8 cellular contexts compared by ENCODE assay signal in the genomic region with DNA sequence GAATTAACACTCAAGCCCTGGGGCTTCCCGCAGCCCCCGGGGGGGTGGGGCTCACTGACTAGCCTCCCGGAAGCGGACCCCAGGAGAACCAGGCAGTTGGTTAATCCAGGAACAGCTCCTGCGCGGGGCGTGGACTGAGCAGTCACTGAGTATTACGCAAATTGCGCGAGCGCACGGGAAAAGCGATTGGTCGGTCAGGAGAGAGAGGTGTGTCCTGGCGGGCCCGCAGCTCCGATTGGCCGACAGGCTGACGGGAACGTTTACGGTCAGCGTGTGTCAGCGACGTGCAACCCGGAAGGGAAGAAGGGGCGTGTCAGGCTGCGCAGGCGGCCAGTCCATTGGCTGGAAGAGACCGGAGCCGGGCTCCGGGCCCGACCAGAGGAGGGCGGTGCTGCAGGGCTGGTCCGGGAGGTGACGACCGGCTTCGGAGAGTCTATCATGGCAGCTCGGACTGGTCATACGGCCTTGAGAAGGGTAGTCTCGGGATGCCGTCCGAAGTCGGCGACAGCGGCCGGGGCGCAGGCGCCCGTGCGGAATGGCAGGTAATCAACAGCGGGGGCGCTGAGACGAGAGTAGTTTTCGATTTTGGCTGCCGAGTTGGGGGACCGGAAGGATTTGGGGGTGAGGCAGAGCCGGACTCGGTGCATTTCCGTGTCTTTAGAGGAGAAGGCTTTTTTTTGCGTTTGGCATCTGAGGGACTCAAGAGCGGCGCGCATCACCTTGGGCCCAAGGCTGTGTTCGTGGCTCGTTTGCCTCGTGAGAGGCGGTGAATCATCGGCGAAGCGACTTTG. TPM values are rescaled to one million over a fixed set of nuclear protein-coding genes. Genes with fewer than 3 reads are reported as not detected.
DNase-seq lines count a peak whose midpoint lies in the region; ATAC-seq, FAIRE-seq and TF ChIP-seq lines count a peak whose summit lies in the region.

A gene (plus strand): TSS at position 430 of the 791 bp plus-strand sequence. CDS start 9 bp downstream, at position 439.

- peak; percentile 99 for FAIRE-seq in GM12892 (lab: Jason Lieb, UNC)

- H3K27me3 ChIP-seq in adrenal gland (no peaks in the 10 kb centered on the region), heart left ventricle (no peaks in the 10 kb centered on the region)

- peak in 2 of 6 experiments; percentile 21 to 26 for TF ChIP-seq CTCF in adrenal gland (IDR thresholded peaks at IDR 0.05)
- peak in 11 of 12 donors; percentile 6 to 71 (median 42) for TF ChIP-seq CTCF in heart left ventricle (IDR thresholded peaks at IDR 0.05)
- TF ChIP-seq CTCF in type B pancreatic cell (conservative IDR thresholded peaks at IDR 0.05): peak; percentile 27

- peak within 1 kb of the TSS; percentile 53 to 86 (median 74) for H3K4me3 ChIP-seq in adrenal gland
- H3K4me3 ChIP-seq in heart left ventricle: peak within 1 kb of the TSS; percentile 44 to 98 (median 78)

- intact Hi-C loops in adrenal gland (cut with DNase I): no loop called here
- intact Hi-C loops in heart left ventricle (cut with DNase I): loop anchor here in 9 of 10 donors (1.0 to 10.0 kb wide), 9 partner anchors 17 to 251 kb away; a partner anchor contains a TSS

- H3K4me3 Mint-ChIP-seq in type B pancreatic cell: peak within 1 kb of the TSS; percentile 100

- H3K9me3 ChIP-seq in adrenal gland (replicated peaks in 1 of 3) (no peaks in the 10 kb centered on the region), heart left ventricle (no peaks in the 10 kb centered on the region)

- no peaks in the 10 kb centered on the region for H3K36me3 Mint-ChIP-seq in type B pancreatic cell

- H3K36me3 ChIP-seq in adrenal gland (replicated peaks in 1 of 2) (no peaks in the 10 kb centered on the region), heart left ventricle (no peaks in the 10 kb centered on the region)

- H3K27ac ChIP-seq in adrenal gland: peak within 1 kb of the TSS; percentile 85 to 100 (median 100)
- peak within 1 kb of the TSS; percentile 88 to 100 (median 98) for H3K27ac ChIP-seq in heart left ventricle

- DNase-seq in GM12892 (ENCODE audit: insufficient read length) (peak; percentile 91), NCI-H146 (lab: John Stamatoyannopoulos, UW) (peak; percentile 98), T-helper 1 cell (peak; percentile 98 to 100 (median 99)), adrenal gland (peak; percentile 98 to 100 (median 100)), heart left ventricle (peak; percentile 99 to 100 (median 100)), pons (ENCODE audit: low spot score) (peak; percentile 100), type B pancreatic cell (ENCODE audit: extremely low spot score, unreplicated experiment) (peak; percentile 97)

- no peaks in the 10 kb centered on the region for H3K9me3 Mint-ChIP-seq in type B pancreatic cell

- peak; percentile 86 for TF ChIP-seq POLR2A in GM12892 (IDR thresholded peaks at IDR 0.05; ENCODE audit: low read depth, low read length)
- TF ChIP-seq POLR2A in adrenal gland (IDR thresholded peaks at IDR 0.05): peak; percentile 86 to 95
- TF ChIP-seq POLR2A in heart left ventricle (IDR thresholded peaks at IDR 0.05): peak; percentile 36 to 89

- peaks cover 15% of the 10 kb centered on the region for H3K4me1 Mint-ChIP-seq in type B pancreatic cell (ENCODE audit: unreplicated experiment)

- WGBS in adrenal gland, 4 donors: 0% methylated on average over 18 to 70 of the region's 70 CpGs
- 0 to 1% (median 0%) methylated on average over 41 to 70 of the region's 70 CpGs for WGBS in heart left ventricle, 4 donors

- no peaks in the 10 kb centered on the region for H3K27me3 Mint-ChIP-seq in type B pancreatic cell

- peak within 1 kb of the TSS; percentile 100 for H3K27ac Mint-ChIP-seq in type B pancreatic cell

- H3K4me1 ChIP-seq in adrenal gland (replicated peaks in 1 of 2): peaks cover 22 to 30% of the 10 kb centered on the region in 2 donors
- H3K4me1 ChIP-seq in heart left ventricle: peaks cover 0 to 44% (median 19%) of the 10 kb centered on the region in 12 donors

- ATAC-seq in HG02852 (IDR thresholded peaks at IDR 0.05; ENCODE audit: unreplicated experiment): peak; percentile 92
- ATAC-seq in heart left ventricle: peak; percentile 98 to 99 (median 98)

RNA-seq across cellular contexts. Expression of the gene that starts here (rescaled TPM):
- polyA plus RNA-seq in GM12892 (2012; ENCODE audit: missing spikeins): 11.8 TPM
- 10 to 100 TPM; 31.4 to 63.5 (median 37.8) TPM for total RNA-seq in adrenal gland
- polyA plus RNA-seq in adrenal gland: 10 to 100 TPM; 22.3 to 58.8 (median 27.4) TPM
- total RNA-seq in heart left ventricle: 10 to 100 TPM; 26.6 to 39.9 (median 33.8) TPM
- polyA plus RNA-seq in heart left ventricle: 10 to 100 TPM; 21.6 to 38.5 TPM
- 12.7 and 17.8 TPM in 2 replicates for total RNA-seq in type B pancreatic cell (ENCODE audit: low replicate concordance)

Comparison
In these comparisons a context has a peak if more than half of its experiments do, and no peak if none do; other contexts are left out.
1. Peak in every context shown above with its lines: DNase-seq, ATAC-seq, H3K4me3 ChIP-seq and H3K27ac ChIP-seq.
2. intact Hi-C loops: an anchor here in heart left ventricle (1.0 to 10.0 kb wide); none called in adrenal gland.